Comparison of ENCODE assay signal across 14 cellular contexts in the genomic region with DNA sequence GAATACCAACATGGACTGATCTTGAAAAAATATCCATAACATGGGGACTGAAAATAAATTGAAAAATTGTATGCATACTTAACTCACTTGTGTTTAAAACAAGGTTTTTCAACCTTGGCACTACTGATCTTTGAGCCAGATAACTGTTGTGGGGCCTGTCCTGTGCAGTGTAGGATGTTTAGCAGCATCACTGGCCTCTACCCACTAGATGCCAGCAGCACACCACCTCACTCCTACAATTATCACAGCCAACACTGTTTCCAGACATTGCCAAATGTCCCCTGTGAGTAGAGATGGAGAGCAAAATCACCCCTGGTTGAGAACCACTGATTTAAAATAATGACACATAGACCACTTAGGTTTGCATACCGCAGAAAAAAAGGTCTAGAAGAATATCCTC. TPM values are rescaled to one million over a fixed set of nuclear protein-coding genes. Genes with fewer than 3 reads are reported as not detected.
DNase-seq lines count a peak whose midpoint lies in the region; ATAC-seq, FAIRE-seq and TF ChIP-seq lines count a peak whose summit lies in the region.
"Had no signal": no experiment of that assay in that cellular context is flagged by ENCODE, and none has a peak within 500 bp of the region (broad histone marks: within the 10 kb centered on the region; RNA-seq: fewer than 3 reads in every experiment).

No MANE protein-coding gene starts in this region.

- H3K23ac ChIP-seq in IMR-90 (ENCODE audit: low read depth, low read length) = no peak overlapping the region

- in situ Hi-C loops in IMR-90 (cut with MboI; ENCODE audit: low sequenced_read_pairs) = no loop called here

- FAIRE-seq in astrocyte (lab: Jason Lieb, UNC) = peak; percentile 56
- FAIRE-seq in kidney (lab: Jason Lieb, UNC) = no peak
- FAIRE-seq: GM18507, islet of Langerhans had no signal

- no peak overlapping the region for H3K4me2 ChIP-seq in IMR-90 (ENCODE audit: low read depth, low read length)
- H3K4me2 ChIP-seq in astrocyte (ENCODE audit: low read length) = no peak overlapping the region

- no peaks in the 10 kb centered on the region for H3K79me1 ChIP-seq in IMR-90 (ENCODE audit: low read depth in 1 of 2, low read length in 2 of 2)

- no peaks in the 10 kb centered on the region for H3K9me3 Mint-ChIP-seq in astrocyte (ENCODE audit: unreplicated experiment)
- no peaks in the 10 kb centered on the region for H3K9me3 Mint-ChIP-seq in activated T-cell treated with anti-CD3 and anti-CD28 coated beads, Interleukin-2, amount 50 U/mL, for 72 hours
- H3K9me3 Mint-ChIP-seq: stimulated activated memory B cell treated with anti-CD40 and anti-IgM and Interleukin-4, amounts not matched to agents 10 μg/mL and 1 μg/mL and 100 μg/mL, for 72 hours had no signal

- CTCF ChIA-PET in IMR-90 (lab: Yijun Ruan, JAX) = interaction anchor here (1.1 kb wide), 1 partner anchor 24 kb away, joined by 3 read pairs; no protein-coding TSS in a partner anchor

- no peaks in the 10 kb centered on the region; the same call in 1 of the 2 replicates for H3K9me1 ChIP-seq in IMR-90 (ENCODE audit: insufficient read depth, low read length)

- dilution Hi-C loops in IMR-90 (cut with HindIII; ENCODE audit: low sequenced_read_pairs, unreplicated experiment) = no loop called here

- TF ChIP-seq CTCF in IMR-90 (conservative IDR thresholded peaks at IDR 0.05; ENCODE audit: low read depth, low read length) = peak; percentile 30; the same call in 1 of the 2 replicates
- peak; percentile 25 for TF ChIP-seq CTCF in astrocyte (IDR thresholded peaks at IDR 0.05; ENCODE audit: insufficient read depth, low read depth, low read length)
- TF ChIP-seq CTCF in kidney (IDR thresholded peaks at IDR 0.05; ENCODE audit: borderline replicate concordance, extremely low read depth, insufficient read depth) = no peak

- H3K27ac Mint-ChIP-seq in astrocyte (ENCODE audit: unreplicated experiment) = no peak overlapping the region
- H3K27ac Mint-ChIP-seq in activated T-cell treated with anti-CD3 and anti-CD28 coated beads, Interleukin-2, amount 50 U/mL, for 72 hours = no peak overlapping the region
- H3K27ac Mint-ChIP-seq: stimulated activated memory B cell treated with anti-CD40 and anti-IgM and Interleukin-4, amounts not matched to agents 10 μg/mL and 1 μg/mL and 100 μg/mL, for 72 hours had no signal

- H2BK20ac ChIP-seq in IMR-90 (ENCODE audit: low read depth, low read length) = no peak overlapping the region

- H3K4me1 Mint-ChIP-seq in astrocyte (ENCODE audit: low read depth, unreplicated experiment) = no peaks in the 10 kb centered on the region
- no peaks in the 10 kb centered on the region for H3K4me1 Mint-ChIP-seq in activated T-cell treated with anti-CD3 and anti-CD28 coated beads, Interleukin-2, amount 50 U/mL, for 72 hours (ENCODE audit: low read depth)
- H3K4me1 Mint-ChIP-seq: stimulated activated memory B cell treated with anti-CD40 and anti-IgM and Interleukin-4, amounts not matched to agents 10 μg/mL and 1 μg/mL and 100 μg/mL, for 72 hours had no signal

- H3K4ac ChIP-seq in IMR-90 (ENCODE audit: low read depth, low read length) = no peak overlapping the region

- H3K9ac ChIP-seq in IMR-90 (ENCODE audit: low read depth, low read length) = no peak overlapping the region
- no peak overlapping the region for H3K9ac ChIP-seq in astrocyte (ENCODE audit: low read length)
- H3K9ac ChIP-seq in kidney (ENCODE audit: low read length in 2 of 2) = no peak overlapping the region

- H3K56ac ChIP-seq in IMR-90 (ENCODE audit: extremely low read depth, insufficient read depth, low read length) = no peak overlapping the region

- no peak overlapping the region for H3K27ac ChIP-seq in IMR-90 (ENCODE audit: insufficient read depth, low read length)
- no peak overlapping the region for H3K27ac ChIP-seq in astrocyte (ENCODE audit: low read depth, low read length)
- no peak overlapping the region for H3K27ac ChIP-seq in kidney (ENCODE audit: low read depth in 2 of 2, low read length in 2 of 2)
- H3K27ac ChIP-seq: neutrophil had no signal

- no peak overlapping the region for H3K18ac ChIP-seq in IMR-90 (ENCODE audit: low read depth, low read length)

- no peak for TF ChIP-seq POLR2A in IMR-90 (IDR thresholded peaks at IDR 0.05; ENCODE audit: low read depth, low read length)

- POLR2A ChIA-PET in IMR-90 (lab: Charles Lee; ENCODE audit: unreplicated experiment) = no interaction called here

- H3K4me3 ChIP-seq in IMR-90 (ENCODE audit: insufficient read depth, low read depth, low read length) (no peak overlapping the region), astrocyte (ENCODE audit: insufficient read depth, low read depth, low read length) (no peak overlapping the region), kidney (ENCODE audit: low read length in 2 of 2) (no peak overlapping the region)

- H3K36me3 ChIP-seq in IMR-90 (ENCODE audit: control insufficient read depth, insufficient read depth, low read length) (peaks cover 32% of the 10 kb centered on the region), astrocyte (ENCODE audit: insufficient read depth, low read length) (no peaks in the 10 kb centered on the region), kidney (ENCODE audit: control insufficient read depth in 1 of 2, insufficient read depth in 2 of 2, low read length in 2 of 2) (no peaks in the 10 kb centered on the region)
- H3K36me3 ChIP-seq: neutrophil had no signal

- WGBS in IMR-90 (ENCODE audit: extremely low coverage in 2 of 2, insufficient read length in 1 of 2), 2 experiments = no CpG with 5 or more reads among the region's 1 CpG

- H2BK5ac ChIP-seq in IMR-90 (ENCODE audit: low read depth, low read length, poor library complexity, severe bottlenecking) = no peak overlapping the region

- H2AFZ ChIP-seq in IMR-90 (replicated peaks; ENCODE audit: low read length, poor library complexity) (no peak overlapping the region), astrocyte (ENCODE audit: low read depth, low read length) (no peak overlapping the region)

- no peak overlapping the region for H2AK5ac ChIP-seq in IMR-90 (ENCODE audit: low read depth, low read length)

- intact Hi-C loops in IMR-90 (cut with micrococcal nuclease) = no loop called here
- intact Hi-C loops in kidney (cut with DNase I) = no loop called here

- no peaks in the 10 kb centered on the region for H3K27me3 ChIP-seq in IMR-90 (ENCODE audit: control insufficient read depth, insufficient read depth, low read length)
- no peaks in the 10 kb centered on the region for H3K27me3 ChIP-seq in astrocyte (ENCODE audit: insufficient read depth, low read length)

- peak; percentile 49; the same call in 1 of the 2 replicates for ATAC-seq in IMR-90 (ENCODE audit: low read depth)
- no peak for ATAC-seq in activated T-cell treated with anti-CD3 and anti-CD28 coated beads, Interleukin-2, amount 50 U/mL, for 72 hours (replicated peaks in 1 of 2)
- no peak for ATAC-seq in GM18909 (IDR thresholded peaks at IDR 0.05; ENCODE audit: poor library complexity, unreplicated experiment)
- ATAC-seq in HG03571 (IDR thresholded peaks at IDR 0.05; ENCODE audit: unreplicated experiment) = no peak
- ATAC-seq: stimulated activated memory B cell treated with anti-CD40 and anti-IgM and Interleukin-4, amounts not matched to agents 10 μg/mL and 1 μg/mL and 100 μg/mL, for 72 hours had no signal

- BruUV-seq in IMR-90 (replicated peaks; lab: Mats Ljungman, UMichigan) = no TSS peak

- H2BK120ac ChIP-seq in IMR-90 (ENCODE audit: low read depth, low read length) = no peak overlapping the region

- H3K9me3 ChIP-seq in IMR-90 (ENCODE audit: control insufficient read depth, insufficient read depth, low read length) (no peaks in the 10 kb centered on the region), astrocyte (ENCODE audit: insufficient read depth, low read depth, low read length) (no peaks in the 10 kb centered on the region), kidney (ENCODE audit: control insufficient read depth in 1 of 2, low read length in 2 of 2) (no peaks in the 10 kb centered on the region)
- H3K9me3 ChIP-seq: neutrophil had no signal

- H3K4me3 Mint-ChIP-seq in astrocyte (ENCODE audit: unreplicated experiment) = no peak overlapping the region
- H3K4me3 Mint-ChIP-seq in activated T-cell treated with anti-CD3 and anti-CD28 coated beads, Interleukin-2, amount 50 U/mL, for 72 hours = no peak overlapping the region
- H3K4me3 Mint-ChIP-seq: stimulated activated memory B cell treated with anti-CD40 and anti-IgM and Interleukin-4, amounts not matched to agents 10 μg/mL and 1 μg/mL and 100 μg/mL, for 72 hours had no signal

- no peak overlapping the region for H3K14ac ChIP-seq in IMR-90 (replicated peaks; ENCODE audit: low read depth, low read length)

- H4K5ac ChIP-seq in IMR-90 (ENCODE audit: low read depth, low read length) = no peak overlapping the region

- H2BK15ac ChIP-seq in IMR-90 (ENCODE audit: low read depth, low read length) = no peak overlapping the region

- H3K4me1 ChIP-seq in IMR-90 (ENCODE audit: control insufficient read depth, insufficient read depth, low read length) = no peaks in the 10 kb centered on the region
- H3K4me1 ChIP-seq in astrocyte (ENCODE audit: insufficient read depth, low read length) = peaks cover 3% of the 10 kb centered on the region
- H3K4me1 ChIP-seq in kidney (ENCODE audit: control insufficient read depth in 1 of 2, insufficient read depth in 1 of 2, low read depth in 1 of 2, low read length in 2 of 2) = no peaks in the 10 kb centered on the region

- H4K91ac ChIP-seq in IMR-90 (ENCODE audit: insufficient read depth, low read depth, low read length) = no peak overlapping the region

- peaks cover 18% of the 10 kb centered on the region for H3K27me3 Mint-ChIP-seq in astrocyte (ENCODE audit: low read depth, unreplicated experiment)
- H3K27me3 Mint-ChIP-seq in activated T-cell treated with anti-CD3 and anti-CD28 coated beads, Interleukin-2, amount 50 U/mL, for 72 hours (ENCODE audit: low read depth) = peaks cover 22% of the 10 kb centered on the region

- no peak overlapping the region for H2AK9ac ChIP-seq in IMR-90 (replicated peaks; ENCODE audit: low read depth, low read length, poor library complexity)

- TF ChIP-seq RAD21 in IMR-90 (IDR thresholded peaks at IDR 0.05; ENCODE audit: low read length) = peak; percentile 57

- peaks cover 12% of the 10 kb centered on the region for H3K36me3 Mint-ChIP-seq in astrocyte (ENCODE audit: low read depth, unreplicated experiment)
- H3K36me3 Mint-ChIP-seq in activated T-cell treated with anti-CD3 and anti-CD28 coated beads, Interleukin-2, amount 50 U/mL, for 72 hours (ENCODE audit: insufficient read depth in 2 of 2) = no peaks in the 10 kb centered on the region
- H3K36me3 Mint-ChIP-seq: stimulated activated memory B cell treated with anti-CD40 and anti-IgM and Interleukin-4, amounts not matched to agents 10 μg/mL and 1 μg/mL and 100 μg/mL, for 72 hours had no signal

- DNase-seq in COR-L47 (lab: John Stamatoyannopoulos, UW) (peak; percentile 15), IMR-90 (no peak), astrocyte (ENCODE audit: low read depth) (no peak), left kidney (ENCODE audit: low read depth, low spot score) (peak; percentile 13), kidney (no peak)
- no peak for DNase-seq in activated T-cell treated with anti-CD3 and anti-CD28 coated beads, Interleukin-2, amount 50 U/mL, for 72 hours
- DNase-seq: NCI-H146, RPMI8226 had no signal

- H4K8ac ChIP-seq in IMR-90 (ENCODE audit: low read depth in 2 of 2, low read length in 2 of 2) = no peak overlapping the region

- no peaks in the 10 kb centered on the region for H3K79me2 ChIP-seq in astrocyte (ENCODE audit: insufficient read depth, low read length)

- H4K20me1 ChIP-seq in IMR-90 (ENCODE audit: insufficient read depth, low read length) (no peaks in the 10 kb centered on the region), astrocyte (ENCODE audit: insufficient read depth, low read length) (no peaks in the 10 kb centered on the region)

RNA-seq across cellular contexts. Expression of a gene that starts 45.0 kb away (rescaled TPM):
- total RNA-seq in IMR-90 (2012; rRNA removed) (0.54 and 0.56 TPM in 2 replicates), astrocyte (0.14 and 0.25 TPM in 2 replicates), kidney (0.28 TPM)
- polyA plus RNA-seq in IMR-90 (2012; rRNA removed) (0.15 and 0.17 TPM in 2 replicates), kidney (ENCODE audit: insufficient read depth, low read depth, low replicate concordance) (0.11 TPM)
- polyA plus RNA-seq in IMR-90 (2012; cell fraction: cytosol; rRNA removed) = 0.01 and 0.05 TPM in 2 replicates
- 0.41 and 2.7 TPM in 2 replicates for polyA plus RNA-seq in IMR-90 (2012; cell fraction: nucleus; rRNA removed; ENCODE audit: low replicate concordance)
- total RNA-seq in activated T-cell treated with anti-CD3 and anti-CD28 coated beads, Interleukin-2, amount 50 U/mL, for 72 hours = under 1 TPM in 1 of 2 donors, not detected in 1; 0.09 TPM

Comparison
In these comparisons a context has a peak if more than half of its experiments do, and no peak if none do; other contexts are left out.
1. DNase-seq: peak in COR-L47 (single experiment) and left kidney (single experiment); none in IMR-90 (single experiment), astrocyte (single experiment), activated T-cell treated with anti-CD3 and anti-CD28 coated beads, Interleukin-2, amount 50 U/mL, for 72 hours (0 of 2) and kidney (single experiment).